8 cellular contexts compared by ENCODE assay signal in the genomic region with DNA sequence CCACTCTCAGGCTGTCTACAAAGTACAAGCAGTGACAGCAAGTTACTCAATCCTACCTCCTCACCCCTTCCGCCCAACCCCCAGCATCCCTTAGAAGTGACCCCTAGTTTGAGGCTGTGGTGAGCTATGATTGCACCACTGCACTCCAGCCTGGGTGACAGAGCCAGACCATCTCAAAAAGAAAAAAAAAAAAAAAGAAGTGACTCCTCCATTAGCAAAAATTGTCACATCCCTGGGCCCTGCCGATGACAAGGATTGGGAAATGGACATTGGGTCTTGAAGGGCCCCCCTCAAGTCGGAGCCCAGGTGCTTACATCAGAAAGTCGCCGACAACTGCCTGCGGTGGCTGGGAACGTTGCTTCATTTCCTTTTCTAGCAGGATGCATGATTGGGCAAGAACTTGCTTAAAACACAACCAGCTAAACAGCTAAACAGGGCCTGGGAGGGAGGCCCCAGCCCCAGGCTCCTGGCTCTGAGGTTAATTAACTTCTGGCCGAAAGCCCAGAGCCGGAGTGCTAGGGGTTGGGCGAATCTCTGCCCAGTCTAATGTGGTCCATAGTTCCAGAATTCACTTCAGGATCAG. TPM values are rescaled to one million over a fixed set of nuclear protein-coding genes. Genes with fewer than 3 reads are reported as not detected.
DNase-seq lines count a peak whose midpoint lies in the region; TF ChIP-seq lines count a peak whose summit lies in the region.

No MANE protein-coding gene starts in this region.

- H4K20me1 ChIP-seq in neural progenitor cell (ENCODE audit: low read depth): no peaks in the 10 kb centered on the region

- H3K4me1 Mint-ChIP-seq in neural progenitor cell: peaks cover 31% of the 10 kb centered on the region

- peak; percentile 33 for TF ChIP-seq POLR2A in GM15510 (IDR thresholded peaks at IDR 0.05; ENCODE audit: borderline replicate concordance, extremely low read depth, insufficient read length)
- TF ChIP-seq POLR2A in esophagus squamous epithelium (IDR thresholded peaks at IDR 0.05): no peak

- WGBS in esophagus squamous epithelium, 2 donors: 1 to 2% methylated on average over 8 to 10 of the region's 10 CpGs

- H3K4me1 ChIP-seq in esophagus squamous epithelium (peaks cover 26 to 52% (median 41%) of the 10 kb centered on the region in 3 donors), neural progenitor cell (no peaks in the 10 kb centered on the region)

- H3K36me3 ChIP-seq in esophagus squamous epithelium (peaks cover 6 to 44% (median 13%) of the 10 kb centered on the region in 3 donors), neural progenitor cell (no peaks in the 10 kb centered on the region)

- H3K27me3 Mint-ChIP-seq in neural progenitor cell (ENCODE audit: insufficient read depth, low read depth): peaks cover 18% of the 10 kb centered on the region

- H3K36me3 Mint-ChIP-seq in neural progenitor cell: peaks cover 5% of the 10 kb centered on the region

- H3K4me3 Mint-ChIP-seq in neural progenitor cell: peak overlapping the region; percentile 13

- peak overlapping the region in 2 of 4 donors; percentile 15 to 33 for H3K4me3 ChIP-seq in esophagus squamous epithelium
- no peak overlapping the region for H3K4me3 ChIP-seq in neural progenitor cell

- TF ChIP-seq CTCF in VCaP (conservative IDR thresholded peaks at IDR 0.05) (no peak), esophagus squamous epithelium (IDR thresholded peaks at IDR 0.05) (no peak), neural progenitor cell (IDR thresholded peaks at IDR 0.05) (no peak)

- peak; percentile 94 for DNase-seq in AG08395 (ENCODE audit: low spot score)
- peak; percentile 57 for DNase-seq in NCI-H1694 (lab: John Stamatoyannopoulos, UW)
- peak; percentile 25 for DNase-seq in esophagus squamous epithelium (lab: John Stamatoyannopoulos, UW)
- no peak for DNase-seq in neural progenitor cell (ENCODE audit: low spot score)
- DNase-seq in NCI-H187 (lab: John Stamatoyannopoulos, UW): no peak
- DNase-seq in NCI-H524 treated with DMSO at 0.1 percent for 48 hours (lab: John Stamatoyannopoulos, UW): no peak

- no peak overlapping the region for H3K9ac ChIP-seq in neural progenitor cell

- H3K9me3 ChIP-seq in esophagus squamous epithelium (no peaks in the 10 kb centered on the region), neural progenitor cell (ENCODE audit: low read depth) (no peaks in the 10 kb centered on the region)

- peak overlapping the region; percentile 83 for H3K27ac ChIP-seq in VCaP
- peak overlapping the region; percentile 78 to 89 (median 86) for H3K27ac ChIP-seq in esophagus squamous epithelium
- no peak overlapping the region for H3K27ac ChIP-seq in neural progenitor cell

- no peaks in the 10 kb centered on the region for H3F3A ChIP-seq in neural progenitor cell (ENCODE audit: low read depth)

- H2AFZ ChIP-seq in neural progenitor cell (replicated peaks): no peak overlapping the region

- intact Hi-C loops in esophagus squamous epithelium (cut with DNase I): no loop called here

- no peaks in the 10 kb centered on the region for H3K9me3 Mint-ChIP-seq in neural progenitor cell

- H3K4me2 ChIP-seq in neural progenitor cell: no peak overlapping the region

- H3K79me2 ChIP-seq in neural progenitor cell (ENCODE audit: low read depth): no peaks in the 10 kb centered on the region

- H3K27me3 ChIP-seq in esophagus squamous epithelium (no peaks in the 10 kb centered on the region), neural progenitor cell (no peaks in the 10 kb centered on the region)

- no peak overlapping the region for H3K27ac Mint-ChIP-seq in neural progenitor cell

RNA-seq across cellular contexts. Expression of gene RAB3D, which starts 15.3 kb away (rescaled TPM):
- total RNA-seq in esophagus squamous epithelium (10 to 100 TPM; 55.9 to 90.4 (median 73.8) TPM), neural progenitor cell (ENCODE audit: low replicate concordance) (5.5 and 8.5 TPM in 2 replicates)

RNA-seq across cellular contexts. Expression of gene TMEM205, which starts 21.9 kb away (rescaled TPM):
- total RNA-seq in esophagus squamous epithelium: 100 to 1,000 TPM in 2 of 4 donors, 10 to 100 TPM in 2; 80.1 to 173 (median 129) TPM
- total RNA-seq in neural progenitor cell (ENCODE audit: low replicate concordance): 57.0 and 77.1 TPM in 2 replicates

RNA-seq across cellular contexts. Expression of gene CCDC159, which starts 22.1 kb away (rescaled TPM):
- total RNA-seq in esophagus squamous epithelium (10 to 100 TPM in 1 of 4 donors, 1 to 10 TPM in 3; 5.7 to 17.7 (median 8.0) TPM), neural progenitor cell (ENCODE audit: low replicate concordance) (1.8 and 4.4 TPM in 2 replicates)

RNA-seq across cellular contexts. Expression of gene TSPAN16, which starts 28.2 kb away (rescaled TPM):
- total RNA-seq in esophagus squamous epithelium (not detected), neural progenitor cell (ENCODE audit: low replicate concordance) (not detected in 2 replicates)

RNA-seq across cellular contexts. Expression of gene PLPPR2, which starts 31.1 kb away (rescaled TPM):
- total RNA-seq in esophagus squamous epithelium (10 to 100 TPM in 1 of 4 donors, 1 to 10 TPM in 3; 5.1 to 14.2 (median 9.7) TPM), neural progenitor cell (ENCODE audit: low replicate concordance) (0.80 and 3.1 TPM in 2 replicates)

Comparison
In these comparisons a context has a peak if more than half of its experiments do, and no peak if none do; other contexts are left out.
1. DNase-seq: peak in AG08395 (single experiment), NCI-H1694 (single experiment) and esophagus squamous epithelium (single experiment); none in neural progenitor cell (single experiment), NCI-H187 (0 of 2) and NCI-H524 treated with DMSO at 0.1 percent for 48 hours (single experiment).